ENCODE assay signal across 1 cellular context in the genomic region with DNA sequence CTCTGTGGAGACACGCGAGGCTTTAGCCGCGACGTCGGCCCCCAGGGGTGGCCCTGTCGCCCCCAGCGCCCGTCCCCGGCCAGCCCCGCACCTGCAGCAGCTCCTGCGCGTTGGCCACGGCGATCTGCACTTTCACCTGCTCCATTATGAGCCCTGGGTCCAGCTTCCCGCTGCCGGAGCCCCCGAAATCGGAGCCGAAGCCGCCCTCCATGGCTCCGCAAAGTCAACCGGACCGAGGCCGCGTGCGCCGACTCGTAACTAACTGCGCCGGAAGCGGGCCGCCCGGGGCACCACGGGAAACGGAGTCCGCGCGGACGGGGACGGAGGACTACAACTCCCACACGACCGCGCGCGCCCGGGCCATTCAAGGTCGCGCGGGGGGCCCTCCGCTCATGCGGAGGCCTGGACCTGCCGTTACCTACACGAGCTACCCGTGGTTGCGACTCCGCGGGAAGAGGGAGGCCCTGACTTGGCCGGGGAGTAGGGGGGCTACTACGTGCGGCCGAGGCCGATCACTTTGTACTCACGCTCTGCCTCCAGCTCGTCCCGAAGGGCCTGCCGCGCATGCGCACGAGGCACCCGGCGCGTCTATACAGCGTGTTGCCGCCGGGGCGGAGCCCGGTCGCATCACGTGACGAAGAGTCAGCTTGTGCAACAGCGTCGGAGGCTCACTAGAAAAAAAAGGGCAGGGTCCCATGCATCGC.
TF ChIP-seq lines count a peak whose summit lies in the region.

A gene (minus strand): TSS at position 264 of the 704 bp plus-strand sequence. CDS start 53 bp downstream, at position 211.

TF ChIP-seq in HEK293, 187 proteins besides CTCF, POLR2A, EP300 and RAD21 (continued from another document and continues in another):
- TF ChIP-seq, protein P1, sequence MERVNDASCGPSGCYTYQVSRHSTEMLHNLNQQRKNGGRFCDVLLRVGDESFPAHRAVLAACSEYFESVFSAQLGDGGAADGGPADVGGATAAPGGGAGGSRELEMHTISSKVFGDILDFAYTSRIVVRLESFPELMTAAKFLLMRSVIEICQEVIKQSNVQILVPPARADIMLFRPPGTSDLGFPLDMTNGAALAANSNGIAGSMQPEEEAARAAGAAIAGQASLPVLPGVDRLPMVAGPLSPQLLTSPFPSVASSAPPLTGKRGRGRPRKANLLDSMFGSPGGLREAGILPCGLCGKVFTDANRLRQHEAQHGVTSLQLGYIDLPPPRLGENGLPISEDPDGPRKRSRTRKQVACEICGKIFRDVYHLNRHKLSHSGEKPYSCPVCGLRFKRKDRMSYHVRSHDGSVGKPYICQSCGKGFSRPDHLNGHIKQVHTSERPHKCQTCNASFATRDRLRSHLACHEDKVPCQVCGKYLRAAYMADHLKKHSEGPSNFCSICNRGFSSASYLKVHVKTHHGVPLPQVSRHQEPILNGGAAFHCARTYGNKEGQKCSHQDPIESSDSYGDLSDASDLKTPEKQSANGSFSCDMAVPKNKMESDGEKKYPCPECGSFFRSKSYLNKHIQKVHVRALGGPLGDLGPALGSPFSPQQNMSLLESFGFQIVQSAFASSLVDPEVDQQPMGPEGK (tag by site-specific recombination; IDR thresholded peaks at IDR 0.05) = peak; percentile 67; the same call in 1 of the 2 replicates
- no peak for TF ChIP-seq ZNF558 (tag by site-specific recombination; IDR thresholded peaks at IDR 0.05)
- TF ChIP-seq ZNF175 (tag by site-specific recombination; IDR thresholded peaks at IDR 0.05) = no peak
- TF ChIP-seq ZBTB21 (tag by site-specific recombination; IDR thresholded peaks at IDR 0.05) = no peak; the same call in 1 of the 2 replicates
- TF ChIP-seq ZNF791 (tag by site-specific recombination; IDR thresholded peaks at IDR 0.05) = no peak
- TF ChIP-seq ZNF560 (tag by site-specific recombination; IDR thresholded peaks at IDR 0.05; ENCODE audit: borderline replicate concordance) = no peak
- TF ChIP-seq, protein P2, sequence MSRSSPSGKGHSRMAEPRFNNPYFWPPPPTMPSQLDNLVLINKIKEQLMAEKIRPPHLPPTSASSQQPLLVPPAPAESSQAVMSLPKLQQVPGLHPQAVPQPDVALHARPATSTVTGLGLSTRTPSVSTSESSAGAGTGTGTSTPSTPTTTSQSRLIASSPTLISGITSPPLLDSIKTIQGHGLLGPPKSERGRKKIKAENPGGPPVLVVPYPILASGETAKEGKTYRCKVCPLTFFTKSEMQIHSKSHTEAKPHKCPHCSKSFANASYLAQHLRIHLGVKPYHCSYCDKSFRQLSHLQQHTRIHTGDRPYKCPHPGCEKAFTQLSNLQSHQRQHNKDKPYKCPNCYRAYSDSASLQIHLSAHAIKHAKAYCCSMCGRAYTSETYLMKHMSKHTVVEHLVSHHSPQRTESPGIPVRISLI (tag by site-specific recombination; IDR thresholded peaks at IDR 0.05) = peak; percentile 98; the same call in 1 of the 2 replicates
- no peak for TF ChIP-seq ZNF514 (tag by site-specific recombination; IDR thresholded peaks at IDR 0.05)
- TF ChIP-seq, protein P3, sequence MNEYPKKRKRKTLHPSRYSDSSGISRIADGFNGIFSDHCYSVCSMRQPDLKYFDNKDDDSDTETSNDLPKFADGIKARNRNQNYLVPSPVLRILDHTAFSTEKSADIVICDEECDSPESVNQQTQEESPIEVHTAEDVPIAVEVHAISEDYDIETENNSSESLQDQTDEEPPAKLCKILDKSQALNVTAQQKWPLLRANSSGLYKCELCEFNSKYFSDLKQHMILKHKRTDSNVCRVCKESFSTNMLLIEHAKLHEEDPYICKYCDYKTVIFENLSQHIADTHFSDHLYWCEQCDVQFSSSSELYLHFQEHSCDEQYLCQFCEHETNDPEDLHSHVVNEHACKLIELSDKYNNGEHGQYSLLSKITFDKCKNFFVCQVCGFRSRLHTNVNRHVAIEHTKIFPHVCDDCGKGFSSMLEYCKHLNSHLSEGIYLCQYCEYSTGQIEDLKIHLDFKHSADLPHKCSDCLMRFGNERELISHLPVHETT (tag by site-specific recombination; IDR thresholded peaks at IDR 0.05) = peak; percentile 78
- 0 out of 2 replicates have a peak, but pooled peaks have one; percentile 1 for TF ChIP-seq ZNF221 (tag by site-specific recombination; IDR thresholded peaks at IDR 0.05; ENCODE audit: borderline replicate concordance)
- no peak for TF ChIP-seq ZNF571 (tag by site-specific recombination; IDR thresholded peaks at IDR 0.05)
- no peak; the same call in 1 of the 2 replicates for TF ChIP-seq FEZF1 (tag by site-specific recombination; IDR thresholded peaks at IDR 0.05)
- TF ChIP-seq, protein P4, sequence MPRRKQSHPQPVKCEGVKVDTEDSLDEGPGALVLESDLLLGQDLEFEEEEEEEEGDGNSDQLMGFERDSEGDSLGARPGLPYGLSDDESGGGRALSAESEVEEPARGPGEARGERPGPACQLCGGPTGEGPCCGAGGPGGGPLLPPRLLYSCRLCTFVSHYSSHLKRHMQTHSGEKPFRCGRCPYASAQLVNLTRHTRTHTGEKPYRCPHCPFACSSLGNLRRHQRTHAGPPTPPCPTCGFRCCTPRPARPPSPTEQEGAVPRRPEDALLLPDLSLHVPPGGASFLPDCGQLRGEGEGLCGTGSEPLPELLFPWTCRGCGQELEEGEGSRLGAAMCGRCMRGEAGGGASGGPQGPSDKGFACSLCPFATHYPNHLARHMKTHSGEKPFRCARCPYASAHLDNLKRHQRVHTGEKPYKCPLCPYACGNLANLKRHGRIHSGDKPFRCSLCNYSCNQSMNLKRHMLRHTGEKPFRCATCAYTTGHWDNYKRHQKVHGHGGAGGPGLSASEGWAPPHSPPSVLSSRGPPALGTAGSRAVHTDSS (tag by site-specific recombination; IDR thresholded peaks at IDR 0.05) = no peak
- no peak for TF ChIP-seq IKZF3 (tag by site-specific recombination; IDR thresholded peaks at IDR 0.05)
- peak; percentile 70 for TF ChIP-seq ZNF843 (tag by site-specific recombination; IDR thresholded peaks at IDR 0.05)
- no peak for TF ChIP-seq ZNF202 (tag by site-specific recombination; IDR thresholded peaks at IDR 0.05; ENCODE audit: borderline replicate concordance)
- no peak for TF ChIP-seq ZNF654 (tag by site-specific recombination; IDR thresholded peaks at IDR 0.05; ENCODE audit: low read depth)
- TF ChIP-seq ZNF670 (tag by site-specific recombination; IDR thresholded peaks at IDR 0.05; ENCODE audit: low read depth) = no peak
- TF ChIP-seq ZXDB (tag by site-specific recombination; IDR thresholded peaks at IDR 0.05) = peak; percentile 94
- TF ChIP-seq, protein P5, sequence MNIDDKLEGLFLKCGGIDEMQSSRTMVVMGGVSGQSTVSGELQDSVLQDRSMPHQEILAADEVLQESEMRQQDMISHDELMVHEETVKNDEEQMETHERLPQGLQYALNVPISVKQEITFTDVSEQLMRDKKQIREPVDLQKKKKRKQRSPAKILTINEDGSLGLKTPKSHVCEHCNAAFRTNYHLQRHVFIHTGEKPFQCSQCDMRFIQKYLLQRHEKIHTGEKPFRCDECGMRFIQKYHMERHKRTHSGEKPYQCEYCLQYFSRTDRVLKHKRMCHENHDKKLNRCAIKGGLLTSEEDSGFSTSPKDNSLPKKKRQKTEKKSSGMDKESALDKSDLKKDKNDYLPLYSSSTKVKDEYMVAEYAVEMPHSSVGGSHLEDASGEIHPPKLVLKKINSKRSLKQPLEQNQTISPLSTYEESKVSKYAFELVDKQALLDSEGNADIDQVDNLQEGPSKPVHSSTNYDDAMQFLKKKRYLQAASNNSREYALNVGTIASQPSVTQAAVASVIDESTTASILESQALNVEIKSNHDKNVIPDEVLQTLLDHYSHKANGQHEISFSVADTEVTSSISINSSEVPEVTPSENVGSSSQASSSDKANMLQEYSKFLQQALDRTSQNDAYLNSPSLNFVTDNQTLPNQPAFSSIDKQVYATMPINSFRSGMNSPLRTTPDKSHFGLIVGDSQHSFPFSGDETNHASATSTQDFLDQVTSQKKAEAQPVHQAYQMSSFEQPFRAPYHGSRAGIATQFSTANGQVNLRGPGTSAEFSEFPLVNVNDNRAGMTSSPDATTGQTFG (tag by site-specific recombination; IDR thresholded peaks at IDR 0.05; ENCODE audit: borderline replicate concordance) = no peak
- TF ChIP-seq ZNF354C (tag by site-specific recombination; IDR thresholded peaks at IDR 0.05; ENCODE audit: borderline replicate concordance, low read depth) = no peak
- TF ChIP-seq ZNF2 (tag by site-specific recombination; IDR thresholded peaks at IDR 0.05) = peak; percentile 84; the same call in 1 of the 2 replicates
- no peak for TF ChIP-seq ZNF521 (tag by site-specific recombination; IDR thresholded peaks at IDR 0.05)
- TF ChIP-seq ZNF596 (tag by site-specific recombination; IDR thresholded peaks at IDR 0.05) = no peak
- peak; percentile 70 for TF ChIP-seq KLF8 (tag by site-specific recombination; IDR thresholded peaks at IDR 0.05)
- TF ChIP-seq, protein P6, sequence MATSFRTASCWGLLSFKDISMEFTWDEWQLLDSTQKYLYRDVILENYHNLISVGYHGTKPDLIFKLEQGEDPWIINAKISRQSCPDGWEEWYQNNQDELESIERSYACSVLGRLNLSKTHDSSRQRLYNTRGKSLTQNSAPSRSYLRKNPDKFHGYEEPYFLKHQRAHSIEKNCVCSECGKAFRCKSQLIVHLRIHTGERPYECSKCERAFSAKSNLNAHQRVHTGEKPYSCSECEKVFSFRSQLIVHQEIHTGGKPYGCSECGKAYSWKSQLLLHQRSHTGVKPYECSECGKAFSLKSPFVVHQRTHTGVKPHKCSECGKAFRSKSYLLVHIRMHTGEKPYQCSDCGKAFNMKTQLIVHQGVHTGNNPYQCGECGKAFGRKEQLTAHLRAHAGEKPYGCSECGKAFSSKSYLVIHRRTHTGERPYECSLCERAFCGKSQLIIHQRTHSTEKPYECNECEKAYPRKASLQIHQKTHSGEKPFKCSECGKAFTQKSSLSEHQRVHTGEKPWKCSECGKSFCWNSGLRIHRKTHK (tag by site-specific recombination; IDR thresholded peaks at IDR 0.05) = no peak
- TF ChIP-seq ZNF112 (tag by site-specific recombination; IDR thresholded peaks at IDR 0.05) = no peak
- TF ChIP-seq ZNF529 (tag by site-specific recombination; IDR thresholded peaks at IDR 0.05; ENCODE audit: insufficient replicate concordance) = no peak
- no peak for TF ChIP-seq GFI1B (tag by site-specific recombination; IDR thresholded peaks at IDR 0.05)
- no peak for TF ChIP-seq HOXD13 (CRISPR knock-in tag; IDR thresholded peaks at IDR 0.05; ENCODE audit: borderline replicate concordance)
- peak; percentile 63 for TF ChIP-seq ZNF24 (tag by site-specific recombination; IDR thresholded peaks at IDR 0.05)
- no peak for TF ChIP-seq ZSCAN23 (tag by site-specific recombination; IDR thresholded peaks at IDR 0.05)
- TF ChIP-seq, protein P7, sequence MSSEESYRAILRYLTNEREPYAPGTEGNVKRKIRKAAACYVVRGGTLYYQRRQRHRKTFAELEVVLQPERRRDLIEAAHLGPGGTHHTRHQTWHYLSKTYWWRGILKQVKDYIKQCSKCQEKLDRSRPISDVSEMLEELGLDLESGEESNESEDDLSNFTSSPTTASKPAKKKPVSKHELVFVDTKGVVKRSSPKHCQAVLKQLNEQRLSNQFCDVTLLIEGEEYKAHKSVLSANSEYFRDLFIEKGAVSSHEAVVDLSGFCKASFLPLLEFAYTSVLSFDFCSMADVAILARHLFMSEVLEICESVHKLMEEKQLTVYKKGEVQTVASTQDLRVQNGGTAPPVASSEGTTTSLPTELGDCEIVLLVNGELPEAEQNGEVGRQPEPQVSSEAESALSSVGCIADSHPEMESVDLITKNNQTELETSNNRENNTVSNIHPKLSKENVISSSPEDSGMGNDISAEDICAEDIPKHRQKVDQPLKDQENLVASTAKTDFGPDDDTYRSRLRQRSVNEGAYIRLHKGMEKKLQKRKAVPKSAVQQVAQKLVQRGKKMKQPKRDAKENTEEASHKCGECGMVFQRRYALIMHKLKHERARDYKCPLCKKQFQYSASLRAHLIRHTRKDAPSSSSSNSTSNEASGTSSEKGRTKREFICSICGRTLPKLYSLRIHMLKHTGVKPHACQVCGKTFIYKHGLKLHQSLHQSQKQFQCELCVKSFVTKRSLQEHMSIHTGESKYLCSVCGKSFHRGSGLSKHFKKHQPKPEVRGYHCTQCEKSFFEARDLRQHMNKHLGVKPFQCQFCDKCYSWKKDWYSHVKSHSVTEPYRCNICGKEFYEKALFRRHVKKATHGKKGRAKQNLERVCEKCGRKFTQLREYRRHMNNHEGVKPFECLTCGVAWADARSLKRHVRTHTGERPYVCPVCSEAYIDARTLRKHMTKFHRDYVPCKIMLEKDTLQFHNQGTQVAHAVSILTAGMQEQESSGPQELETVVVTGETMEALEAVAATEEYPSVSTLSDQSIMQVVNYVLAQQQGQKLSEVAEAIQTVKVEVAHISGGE (tag by site-specific recombination; conservative IDR thresholded peaks at IDR 0.05; ENCODE audit: low read depth) = peak; percentile 88
- no peak for TF ChIP-seq ZNF292 (tag by site-specific recombination; IDR thresholded peaks at IDR 0.05; ENCODE audit: borderline replicate concordance, low read depth)
- no peak for TF ChIP-seq ZNF366 (tag by site-specific recombination; conservative IDR thresholded peaks at IDR 0.05)
- no peak for TF ChIP-seq ZNF121 (tag by site-specific recombination; IDR thresholded peaks at IDR 0.05)
- peak; percentile 78; the same call in 1 of the 2 replicates for TF ChIP-seq YY1 (tag by site-specific recombination; IDR thresholded peaks at IDR 0.05)
- no peak for TF ChIP-seq SETDB1 (IDR thresholded peaks at IDR 0.05; ENCODE audit: insufficient read length, low read length)
- no peak for TF ChIP-seq BCL11A (tag by site-specific recombination; IDR thresholded peaks at IDR 0.05; ENCODE audit: low read depth)
- peak; percentile 48; the same call in 1 of the 2 replicates for TF ChIP-seq ZFHX2 (tag by site-specific recombination; conservative IDR thresholded peaks at IDR 0.05)
- peak; percentile 65 for TF ChIP-seq ZNF610 (tag by site-specific recombination; IDR thresholded peaks at IDR 0.05; ENCODE audit: borderline replicate concordance)
- TF ChIP-seq ZBTB8A (tag by site-specific recombination; IDR thresholded peaks at IDR 0.05) = peak; percentile 15; the same call in 1 of the 2 replicates
